Comparison of ENCODE assay signal across 8 cellular contexts in the genomic region with DNA sequence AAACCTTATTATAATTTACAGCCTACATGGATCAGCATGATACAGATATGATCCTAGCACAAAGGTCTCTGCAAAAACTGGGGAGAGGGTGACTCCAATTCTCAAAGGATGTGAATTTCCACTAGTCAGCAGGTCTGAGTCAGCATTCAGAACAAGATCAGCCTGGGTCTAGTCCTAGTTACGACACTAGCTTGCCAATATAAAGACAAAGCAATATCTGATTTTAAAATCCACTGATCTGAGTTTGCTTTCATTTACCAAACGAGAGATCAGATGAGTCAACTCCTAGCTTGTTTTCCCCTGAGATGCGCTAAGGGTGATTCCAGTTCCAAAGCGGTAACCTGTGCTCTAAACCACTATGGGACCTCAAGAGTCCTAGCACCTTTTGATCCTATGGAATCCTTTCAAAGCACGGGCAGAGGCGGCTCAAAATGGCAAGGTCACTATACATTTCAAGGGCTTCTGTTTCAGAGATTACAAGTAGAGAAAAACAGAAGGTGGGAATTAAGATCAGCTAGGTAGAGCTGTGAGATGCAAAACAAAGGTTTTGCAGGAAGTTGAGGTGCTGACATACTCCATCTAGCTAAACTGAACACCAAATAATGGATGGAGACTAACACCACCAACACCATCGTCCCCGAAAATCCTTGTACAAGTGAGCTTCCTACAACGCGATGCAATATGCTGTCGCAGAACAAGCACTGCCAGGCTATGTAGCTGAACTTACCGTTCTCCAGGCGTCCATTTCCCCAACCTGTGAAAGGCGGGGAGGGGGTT. TPM values are rescaled to one million over a fixed set of nuclear protein-coding genes. Genes with fewer than 3 reads are reported as not detected.
DNase-seq lines count a peak whose midpoint lies in the region; ATAC-seq lines count a peak whose summit lies in the region.

No MANE protein-coding gene starts in this region.

- peak overlapping the region; percentile 92 for H3K4me2 ChIP-seq in trophoblast cell (ENCODE audit: low read length)

- no peaks in the 10 kb centered on the region for H3K27me3 Mint-ChIP-seq in stimulated activated naive CD8-positive, alpha-beta T cell treated with anti-CD3 and anti-CD28 coated beads, Interleukin-15, Interleukin-2, amounts not matched to agents 100 ng/mL and 50 ng/mL, for 24 hours
- no peaks in the 10 kb centered on the region for H3K27me3 Mint-ChIP-seq in T-helper 17 cell

- H3K36me3 ChIP-seq in trophoblast cell (ENCODE audit: control insufficient read depth in 1 of 2, insufficient read depth in 2 of 2, low read length in 2 of 2) = peaks cover 4 to 5% of the 10 kb centered on the region in 2 experiments

- H3K79me1 ChIP-seq in trophoblast cell (ENCODE audit: low read length) = peaks cover 8% of the 10 kb centered on the region

- no peak overlapping the region for H4K8ac ChIP-seq in trophoblast cell (ENCODE audit: low read depth, low read length)

- H3K36me3 Mint-ChIP-seq in stimulated activated naive CD8-positive, alpha-beta T cell treated with anti-CD3 and anti-CD28 coated beads, Interleukin-15, Interleukin-2, amounts not matched to agents 100 ng/mL and 50 ng/mL, for 24 hours (ENCODE audit: low read depth) = peaks cover 11% of the 10 kb centered on the region
- peaks cover 2% of the 10 kb centered on the region for H3K36me3 Mint-ChIP-seq in T-helper 17 cell (ENCODE audit: low read depth)

- no peak overlapping the region for H4K91ac ChIP-seq in trophoblast cell (ENCODE audit: low read depth, low read length)

- ATAC-seq in stimulated activated naive CD8-positive, alpha-beta T cell treated with anti-CD3 and anti-CD28 coated beads, Interleukin-15, Interleukin-2, amounts not matched to agents 100 U/mL and 50 U/mL, for 24 hours = no peak
- ATAC-seq in HG03103 (IDR thresholded peaks at IDR 0.05; ENCODE audit: low read depth, unreplicated experiment) (peak; percentile 0), T-helper 17 cell (no peak)

- H2BK5ac ChIP-seq in trophoblast cell (ENCODE audit: low read depth, low read length, poor library complexity) = no peak overlapping the region

- H3K27ac Mint-ChIP-seq in stimulated activated naive CD8-positive, alpha-beta T cell treated with anti-CD3 and anti-CD28 coated beads, Interleukin-15, Interleukin-2, amounts not matched to agents 100 ng/mL and 50 ng/mL, for 24 hours = peak overlapping the region; percentile 87
- peak overlapping the region; percentile 93 for H3K27ac Mint-ChIP-seq in T-helper 17 cell

- WGBS in trophoblast cell (ENCODE audit: extremely low coverage, insufficient coverage, insufficient read length) = no CpG with 5 or more reads among the region's 14 CpGs

- no peaks in the 10 kb centered on the region for H3K9me3 ChIP-seq in T-helper 17 cell (ENCODE audit: control insufficient read depth, low read length, poor library complexity, severe bottlenecking)
- H3K9me3 ChIP-seq in trophoblast cell (ENCODE audit: insufficient read depth, low read depth, low read length) = no peaks in the 10 kb centered on the region

- H3K27me3 ChIP-seq in trophoblast cell (ENCODE audit: insufficient read depth, low read length) = no peaks in the 10 kb centered on the region

- H3K23ac ChIP-seq in trophoblast cell (ENCODE audit: low read length) = no peak overlapping the region

- peak overlapping the region; percentile 92 for H3K4me3 ChIP-seq in trophoblast cell (ENCODE audit: low read depth, low read length)

- H3K4me3 Mint-ChIP-seq in stimulated activated naive CD8-positive, alpha-beta T cell treated with anti-CD3 and anti-CD28 coated beads, Interleukin-15, Interleukin-2, amounts not matched to agents 100 ng/mL and 50 ng/mL, for 24 hours = peak overlapping the region; percentile 93
- peak overlapping the region; percentile 91 for H3K4me3 Mint-ChIP-seq in T-helper 17 cell

- no peak overlapping the region for H3K14ac ChIP-seq in trophoblast cell (ENCODE audit: low read length)

- no peak overlapping the region for H2BK120ac ChIP-seq in trophoblast cell (ENCODE audit: insufficient read depth, low read length, poor library complexity)

- peak overlapping the region; percentile 63 for H2AFZ ChIP-seq in trophoblast cell (ENCODE audit: insufficient read depth, low read length, poor library complexity)

- no peak overlapping the region for H3K27ac ChIP-seq in trophoblast cell (ENCODE audit: low read depth, low read length)

- H3K4me1 Mint-ChIP-seq in stimulated activated naive CD8-positive, alpha-beta T cell treated with anti-CD3 and anti-CD28 coated beads, Interleukin-15, Interleukin-2, amounts not matched to agents 100 ng/mL and 50 ng/mL, for 24 hours (ENCODE audit: low read depth) = peaks cover 22% of the 10 kb centered on the region
- H3K4me1 Mint-ChIP-seq in T-helper 17 cell = peaks cover 16% of the 10 kb centered on the region

- H2AK5ac ChIP-seq in trophoblast cell (ENCODE audit: low read length) = no peak overlapping the region

- peaks cover 4% of the 10 kb centered on the region for H3K79me2 ChIP-seq in trophoblast cell (ENCODE audit: control insufficient read depth, insufficient read depth, low read length, poor library complexity)

- peaks cover 7 to 12% of the 10 kb centered on the region in 2 experiments for H3K4me1 ChIP-seq in trophoblast cell (ENCODE audit: control insufficient read depth in 1 of 2, insufficient read depth in 2 of 2, low read length in 2 of 2)

- DNase-seq in stimulated activated naive CD8-positive, alpha-beta T cell treated with anti-CD3 and anti-CD28 coated beads, Interleukin-15, Interleukin-2, amounts not matched to agents 100 U/mL and 50 U/mL, for 24 hours = no peak
- DNase-seq in T-helper 17 cell (no peak), fibroblast of peridontal ligament (ENCODE audit: extremely low read depth) (peak; percentile 54), trophoblast cell (peak in 1 of 2 donors; percentile 34), NCI-H1048 (lab: John Stamatoyannopoulos, UW) (no peak), NCI-H524 treated with DMSO at 0.1 percent for 48 hours (lab: John Stamatoyannopoulos, UW) (no peak)

- H3K18ac ChIP-seq in trophoblast cell (ENCODE audit: low read length) = no peak overlapping the region

- H3K9ac ChIP-seq in trophoblast cell (ENCODE audit: low read length) = peak overlapping the region; percentile 88

- H2BK12ac ChIP-seq in trophoblast cell (ENCODE audit: low read length) = no peak overlapping the region

- peak overlapping the region; percentile 6 for H4K12ac ChIP-seq in trophoblast cell (ENCODE audit: low read depth, low read length)

- H3K9me3 Mint-ChIP-seq in stimulated activated naive CD8-positive, alpha-beta T cell treated with anti-CD3 and anti-CD28 coated beads, Interleukin-15, Interleukin-2, amounts not matched to agents 100 ng/mL and 50 ng/mL, for 24 hours = no peaks in the 10 kb centered on the region

- no peak overlapping the region for H3K4ac ChIP-seq in trophoblast cell (ENCODE audit: low read depth, low read length)

RNA-seq across cellular contexts. Expression of a gene that starts 0.9 kb away (rescaled TPM):
- total RNA-seq in T-helper 17 cell = 10 to 100 TPM; 23.5 to 26.4 TPM
- 12.2 and 12.4 TPM in 2 replicates for polyA plus RNA-seq in trophoblast cell (2013)
